13 cellular contexts compared by ENCODE assay signal in genomic region chr9:88658311-88658822, GRCh38.
A peak's percentile ranks its signal among the peaks of the same experiment; 100 is the strongest.
DNase-seq lines count a peak whose midpoint lies in the region; ATAC-seq and TF ChIP-seq lines count a peak whose summit lies in the region.
"Had no signal": no experiment of that assay in that cellular context is flagged by ENCODE, and none has a peak within 500 bp of the region (broad histone marks: within the 10 kb centered on the region; RNA-seq: fewer than 3 reads in every experiment).

No MANE protein-coding gene starts in this region.

- peak overlapping the region; percentile 49 for H3K27ac Mint-ChIP-seq in progenitor cell of endocrine pancreas
- no peak overlapping the region for H3K27ac Mint-ChIP-seq in activated naive CD8-positive, alpha-beta T cell treated with anti-CD3 and anti-CD28 coated beads, Interleukin-2, amount 50 U/mL, for 24 hours
- H3K27ac Mint-ChIP-seq: activated T-cell treated with anti-CD3 and anti-CD28 coated beads, Interleukin-2, amount 50 U/mL, for 24 hours had no signal

- peaks cover 1% of the 10 kb centered on the region for H3K4me1 Mint-ChIP-seq in progenitor cell of endocrine pancreas (ENCODE audit: low read depth)
- no peaks in the 10 kb centered on the region for H3K4me1 Mint-ChIP-seq in activated naive CD8-positive, alpha-beta T cell treated with anti-CD3 and anti-CD28 coated beads, Interleukin-2, amount 50 U/mL, for 24 hours

- in situ Hi-C loops in Caki2 (cut with HindIII; ENCODE audit: low pct_unique_long_range_greater_than_20kb, low sequenced_read_pairs) = no loop called here

- no peak overlapping the region for H3K4me3 Mint-ChIP-seq in progenitor cell of endocrine pancreas (ENCODE audit: low read depth)
- no peak overlapping the region for H3K4me3 Mint-ChIP-seq in activated naive CD8-positive, alpha-beta T cell treated with anti-CD3 and anti-CD28 coated beads, Interleukin-2, amount 50 U/mL, for 24 hours
- H3K4me3 Mint-ChIP-seq: activated T-cell treated with anti-CD3 and anti-CD28 coated beads, Interleukin-2, amount 50 U/mL, for 24 hours had no signal

- H3K4me3 ChIP-seq in fibroblast of the aortic adventitia (ENCODE audit: low read depth, low read length) = no peak overlapping the region
- H3K4me3 ChIP-seq: PC-9 had no signal

- H3K9me3 Mint-ChIP-seq in progenitor cell of endocrine pancreas (ENCODE audit: low read depth) = peaks cover 3% of the 10 kb centered on the region
- H3K9me3 Mint-ChIP-seq in activated naive CD8-positive, alpha-beta T cell treated with anti-CD3 and anti-CD28 coated beads, Interleukin-2, amount 50 U/mL, for 24 hours = no peaks in the 10 kb centered on the region
- H3K9me3 Mint-ChIP-seq: activated T-cell treated with anti-CD3 and anti-CD28 coated beads, Interleukin-2, amount 50 U/mL, for 24 hours had no signal

- DNase-seq in Caki2 (ENCODE audit: low read depth) (peak; percentile 88), RWPE1 (ENCODE audit: low spot score) (peak; percentile 28), fibroblast of the aortic adventitia (ENCODE audit: low read depth) (peak; percentile 90), progenitor cell of endocrine pancreas (ENCODE audit: low spot score, unreplicated experiment) (no peak), iPS-NIHi11 (ENCODE audit: low spot score) (no peak), NCI-H1694 treated with DMSO at 0.1 percent for 48 hours (lab: John Stamatoyannopoulos, UW) (no peak)
- DNase-seq in activated naive CD8-positive, alpha-beta T cell treated with anti-CD3 and anti-CD28 coated beads, Interleukin-2, amount 50 U/mL, for 24 hours = no peak
- DNase-seq: activated T-cell treated with anti-CD3 and anti-CD28 coated beads, Interleukin-2, amount 50 U/mL, for 24 hours; cortex of kidney; PC-9 had no signal

- POLR2A ChIA-PET in RWPE1 (lab: Yijun Ruan, JAX; ENCODE audit: low non-redundant PET) = no interaction called here

- no peak for TF ChIP-seq CTCF in RWPE1 (conservative IDR thresholded peaks at IDR 0.05; ENCODE audit: low read depth)
- no peak for TF ChIP-seq CTCF in fibroblast of the aortic adventitia (IDR thresholded peaks at IDR 0.05; ENCODE audit: insufficient read depth, low read length)
- TF ChIP-seq CTCF in progenitor cell of endocrine pancreas (IDR thresholded peaks at IDR 0.05; ENCODE audit: unreplicated experiment) = no peak

- no peak overlapping the region; the same call in 1 of the 2 replicates for H3K27ac ChIP-seq in RWPE1
- H3K27ac ChIP-seq: C4-2B, HL-60, PC-9 had no signal

- ATAC-seq in activated naive CD8-positive, alpha-beta T cell treated with anti-CD3 and anti-CD28 coated beads, Interleukin-2, amount 50 U/mL, for 24 hours = no peak
- no peak for ATAC-seq in GM18873 (IDR thresholded peaks at IDR 0.05; ENCODE audit: low FRiP score, unreplicated experiment)

- H3K36me3 Mint-ChIP-seq in progenitor cell of endocrine pancreas (ENCODE audit: insufficient read depth) = no peaks in the 10 kb centered on the region
- no peaks in the 10 kb centered on the region for H3K36me3 Mint-ChIP-seq in activated naive CD8-positive, alpha-beta T cell treated with anti-CD3 and anti-CD28 coated beads, Interleukin-2, amount 50 U/mL, for 24 hours (ENCODE audit: low read depth)

- peaks cover 3% of the 10 kb centered on the region for H3K27me3 Mint-ChIP-seq in progenitor cell of endocrine pancreas
- H3K27me3 Mint-ChIP-seq in activated naive CD8-positive, alpha-beta T cell treated with anti-CD3 and anti-CD28 coated beads, Interleukin-2, amount 50 U/mL, for 24 hours = peaks cover 6% of the 10 kb centered on the region

- CTCF ChIA-PET in RWPE1 (lab: Yijun Ruan, JAX) = interaction anchor here (0.7 kb wide), 1 partner anchor 265 kb away, joined by 5 read pairs; no protein-coding TSS in a partner anchor

Comparison
In these comparisons a context has a peak if more than half of its experiments do, and no peak if none do; other contexts are left out.
1. DNase-seq: peak in Caki2 (single experiment), RWPE1 (single experiment) and fibroblast of the aortic adventitia (single experiment); none in progenitor cell of endocrine pancreas (single experiment), activated naive CD8-positive, alpha-beta T cell treated with anti-CD3 and anti-CD28 coated beads, Interleukin-2, amount 50 U/mL, for 24 hours (single experiment), iPS-NIHi11 (single experiment) and NCI-H1694 treated with DMSO at 0.1 percent for 48 hours (single experiment).